In the genomic region with DNA sequence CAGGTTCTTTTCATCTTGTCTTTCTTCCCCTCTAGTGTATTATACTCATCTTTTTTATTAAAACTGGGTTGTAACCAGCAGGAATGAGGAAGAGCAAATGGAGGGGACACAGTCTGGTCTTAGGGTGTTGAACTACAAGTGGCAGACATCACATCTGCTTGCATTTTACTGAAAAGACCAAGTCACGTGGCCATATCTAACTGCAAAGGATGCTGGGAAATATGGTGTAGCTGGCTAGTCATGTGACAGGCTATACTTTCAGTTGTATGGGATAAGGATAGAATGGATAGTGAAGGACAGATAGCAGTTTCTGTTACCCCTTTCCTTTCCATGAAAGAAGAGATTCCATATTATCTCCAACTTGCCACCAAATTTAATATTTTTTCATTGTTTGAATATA, we compare ENCODE assay signal across 1 cellular context.
TF ChIP-seq lines count a peak whose summit lies in the region.

No MANE protein-coding gene starts in this region.

TF ChIP-seq in HepG2, 621 proteins besides CTCF, POLR2A, EP300 and RAD21 (continued from another document):
- TF ChIP-seq, protein P1, sequence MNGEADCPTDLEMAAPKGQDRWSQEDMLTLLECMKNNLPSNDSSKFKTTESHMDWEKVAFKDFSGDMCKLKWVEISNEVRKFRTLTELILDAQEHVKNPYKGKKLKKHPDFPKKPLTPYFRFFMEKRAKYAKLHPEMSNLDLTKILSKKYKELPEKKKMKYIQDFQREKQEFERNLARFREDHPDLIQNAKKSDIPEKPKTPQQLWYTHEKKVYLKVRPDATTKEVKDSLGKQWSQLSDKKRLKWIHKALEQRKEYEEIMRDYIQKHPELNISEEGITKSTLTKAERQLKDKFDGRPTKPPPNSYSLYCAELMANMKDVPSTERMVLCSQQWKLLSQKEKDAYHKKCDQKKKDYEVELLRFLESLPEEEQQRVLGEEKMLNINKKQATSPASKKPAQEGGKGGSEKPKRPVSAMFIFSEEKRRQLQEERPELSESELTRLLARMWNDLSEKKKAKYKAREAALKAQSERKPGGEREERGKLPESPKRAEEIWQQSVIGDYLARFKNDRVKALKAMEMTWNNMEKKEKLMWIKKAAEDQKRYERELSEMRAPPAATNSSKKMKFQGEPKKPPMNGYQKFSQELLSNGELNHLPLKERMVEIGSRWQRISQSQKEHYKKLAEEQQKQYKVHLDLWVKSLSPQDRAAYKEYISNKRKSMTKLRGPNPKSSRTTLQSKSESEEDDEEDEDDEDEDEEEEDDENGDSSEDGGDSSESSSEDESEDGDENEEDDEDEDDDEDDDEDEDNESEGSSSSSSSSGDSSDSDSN (CRISPR knock-in tag; IDR thresholded peaks at IDR 0.05) = no peak
- no peak for TF ChIP-seq NFATC3 (CRISPR knock-in tag; IDR thresholded peaks at IDR 0.05)
- TF ChIP-seq, protein P2, sequence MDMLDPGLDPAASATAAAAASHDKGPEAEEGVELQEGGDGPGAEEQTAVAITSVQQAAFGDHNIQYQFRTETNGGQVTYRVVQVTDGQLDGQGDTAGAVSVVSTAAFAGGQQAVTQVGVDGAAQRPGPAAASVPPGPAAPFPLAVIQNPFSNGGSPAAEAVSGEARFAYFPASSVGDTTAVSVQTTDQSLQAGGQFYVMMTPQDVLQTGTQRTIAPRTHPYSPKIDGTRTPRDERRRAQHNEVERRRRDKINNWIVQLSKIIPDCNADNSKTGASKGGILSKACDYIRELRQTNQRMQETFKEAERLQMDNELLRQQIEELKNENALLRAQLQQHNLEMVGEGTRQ (IDR thresholded peaks at IDR 0.05; ENCODE audit: low read depth, low read length) = peak; percentile 59
- TF ChIP-seq, protein P2 (CRISPR knock-in tag; IDR thresholded peaks at IDR 0.05; ENCODE audit: borderline replicate concordance) = no peak; the same call in 1 of the 2 replicates
